8 cellular contexts compared by ENCODE assay signal in genomic region chr5:87120518-87121314, GRCh38.
DNase-seq lines count a peak whose midpoint lies in the region; ATAC-seq and TF ChIP-seq lines count a peak whose summit lies in the region.

No MANE protein-coding gene starts in this region.

- in situ Hi-C loops in brain microvascular endothelial cell (cut with HindIII; ENCODE audit: low pct_ligation_motif_present, low sequenced_read_pairs): no loop called here

- H3K4me1 ChIP-seq in trophoblast cell (ENCODE audit: control insufficient read depth in 1 of 2, insufficient read depth in 2 of 2, low read length in 2 of 2) (peaks cover 2 to 10% of the 10 kb centered on the region in 2 experiments), left ventricle myocardium inferior (no peaks in the 10 kb centered on the region)

- intact Hi-C loops in left ventricle myocardium inferior (cut with micrococcal nuclease): no loop called here

- TF ChIP-seq CTCF in BJ (IDR thresholded peaks at IDR 0.05; ENCODE audit: insufficient read depth, low read depth, low read length) (no peak), brain microvascular endothelial cell (IDR thresholded peaks at IDR 0.05; ENCODE audit: low read depth, low read length, missing control alignments) (no peak), left ventricle myocardium inferior (IDR thresholded peaks at IDR 0.05; ENCODE audit: borderline replicate concordance) (no peak)

- no peak overlapping the region for H3K23ac ChIP-seq in trophoblast cell (ENCODE audit: low read length)

- WGBS in trophoblast cell (ENCODE audit: extremely low coverage, insufficient coverage, insufficient read length): no CpG with 5 or more reads among the region's 2 CpGs

- DNase-seq in BJ (ENCODE audit: low read depth): peak; percentile 74
- DNase-seq in NCI-H226: peak; percentile 90
- DNase-seq in brain microvascular endothelial cell: peak; percentile 93
- DNase-seq in trophoblast cell: peak; percentile 76 to 94
- DNase-seq in left ventricle myocardium inferior: no peak

- H2BK5ac ChIP-seq in trophoblast cell (ENCODE audit: low read depth, low read length, poor library complexity): peak overlapping the region; percentile 86

- no peak overlapping the region for H3K14ac ChIP-seq in trophoblast cell (ENCODE audit: low read length)

- no peak overlapping the region for H3K4me3 ChIP-seq in BJ (ENCODE audit: low read depth, low read length)
- H3K4me3 ChIP-seq in brain microvascular endothelial cell (ENCODE audit: low read depth, low read length): no peak overlapping the region
- no peak overlapping the region for H3K4me3 ChIP-seq in trophoblast cell (ENCODE audit: low read depth, low read length)
- no peak overlapping the region for H3K4me3 ChIP-seq in left ventricle myocardium inferior

- no peak overlapping the region for H3K4ac ChIP-seq in trophoblast cell (ENCODE audit: low read depth, low read length)

- peak overlapping the region; percentile 87 for H2BK12ac ChIP-seq in trophoblast cell (ENCODE audit: low read length)

- POLR2A ChIA-PET in BJ (lab: Charles Lee): no interaction called here

- H3K9me3 ChIP-seq in trophoblast cell (ENCODE audit: insufficient read depth, low read depth, low read length) (no peaks in the 10 kb centered on the region), left ventricle myocardium inferior (replicated peaks) (no peaks in the 10 kb centered on the region)

- H3K79me1 ChIP-seq in trophoblast cell (ENCODE audit: low read length): peaks cover 8% of the 10 kb centered on the region

- H3K27me3 ChIP-seq in BJ (ENCODE audit: control insufficient read depth, insufficient read depth, low read length): no peaks in the 10 kb centered on the region
- H3K27me3 ChIP-seq in brain microvascular endothelial cell (replicated peaks): no peaks in the 10 kb centered on the region
- H3K27me3 ChIP-seq in trophoblast cell (ENCODE audit: insufficient read depth, low read length): no peaks in the 10 kb centered on the region
- no peaks in the 10 kb centered on the region for H3K27me3 ChIP-seq in left ventricle myocardium inferior (ENCODE audit: low read depth)

- no peak overlapping the region for H3K18ac ChIP-seq in trophoblast cell (ENCODE audit: low read length)

- no peak overlapping the region for H2AK5ac ChIP-seq in trophoblast cell (ENCODE audit: low read length)

- H3K27ac ChIP-seq in brain microvascular endothelial cell (peak overlapping the region; percentile 87), trophoblast cell (ENCODE audit: low read depth, low read length) (peak overlapping the region; percentile 90), left ventricle myocardium inferior (replicated peaks) (no peak overlapping the region)

- H4K12ac ChIP-seq in trophoblast cell (ENCODE audit: low read depth, low read length): no peak overlapping the region

- H4K8ac ChIP-seq in trophoblast cell (ENCODE audit: low read depth, low read length): no peak overlapping the region

- no peaks in the 10 kb centered on the region for H3K36me3 ChIP-seq in BJ (ENCODE audit: control insufficient read depth, insufficient read depth, low read length)
- H3K36me3 ChIP-seq in brain microvascular endothelial cell (replicated peaks): no peaks in the 10 kb centered on the region
- H3K36me3 ChIP-seq in trophoblast cell (ENCODE audit: control insufficient read depth in 1 of 2, insufficient read depth in 2 of 2, low read length in 2 of 2): no peaks in the 10 kb centered on the region
- H3K36me3 ChIP-seq in left ventricle myocardium inferior: no peaks in the 10 kb centered on the region

- no peaks in the 10 kb centered on the region for H3K79me2 ChIP-seq in trophoblast cell (ENCODE audit: control insufficient read depth, insufficient read depth, low read length, poor library complexity)

- CTCF ChIA-PET in BJ (lab: Yijun Ruan, JAX): interaction anchor here (0.7 to 2.0 kb wide), 2 partner anchors 50 to 248 kb away, joined by 3 to 5 read pairs; no protein-coding TSS in a partner anchor

- ATAC-seq in GM21360 (IDR thresholded peaks at IDR 0.05; ENCODE audit: unreplicated experiment) (peak; percentile 28), GM19397 (IDR thresholded peaks at IDR 0.05; ENCODE audit: unreplicated experiment) (no peak), GM21381 (IDR thresholded peaks at IDR 0.05; ENCODE audit: unreplicated experiment) (no peak)

- no peak overlapping the region for H3K4me2 ChIP-seq in trophoblast cell (ENCODE audit: low read length)

- H2BK120ac ChIP-seq in trophoblast cell (ENCODE audit: insufficient read depth, low read length, poor library complexity): peak overlapping the region; percentile 80

- H4K91ac ChIP-seq in trophoblast cell (ENCODE audit: low read depth, low read length): no peak overlapping the region

- no peak overlapping the region for H3K9ac ChIP-seq in trophoblast cell (ENCODE audit: low read length)

- no peak overlapping the region for H2AFZ ChIP-seq in trophoblast cell (ENCODE audit: insufficient read depth, low read length, poor library complexity)
